In genomic region chr12:18430425-18431048, GRCh38 we compare ENCODE assay signal across 8 cellular contexts.
DNase-seq lines count a peak whose midpoint lies in the region; ATAC-seq, FAIRE-seq and TF ChIP-seq lines count a peak whose summit lies in the region.

No MANE protein-coding gene starts in this region.

- H3K4me3 Mint-ChIP-seq in CD4-positive, alpha-beta memory T cell = no peak overlapping the region

- peak; percentile 37 for TF ChIP-seq CTCF in A549 (IDR thresholded peaks at IDR 0.05)
- TF ChIP-seq CTCF in GM12873 (IDR thresholded peaks at IDR 0.05; ENCODE audit: insufficient read depth, low read depth, low read length, missing control alignments) = peak; percentile 71

- H3K27me3 ChIP-seq in CD4-positive, alpha-beta memory T cell (ENCODE audit: insufficient read depth, low read length) = no peaks in the 10 kb centered on the region

- no peaks in the 10 kb centered on the region for H3K27me3 Mint-ChIP-seq in CD4-positive, alpha-beta memory T cell

- no peak overlapping the region for H3K27ac ChIP-seq in A549
- H3K27ac ChIP-seq in CD4-positive, alpha-beta memory T cell (ENCODE audit: low read depth, low read length) = no peak overlapping the region

- CTCF ChIA-PET in A549 (lab: Yijun Ruan, JAX) = interaction anchor here (1.3 kb wide), 1 partner anchor 755 kb away, joined by 3 read pairs; no protein-coding TSS in a partner anchor
- CTCF ChIA-PET in CD4-positive, alpha-beta memory T cell (lab: Charles Lee; ENCODE audit: partially characterized antibody) = no interaction called here

- H3K9me3 ChIP-seq in A549 = no peaks in the 10 kb centered on the region
- H3K9me3 ChIP-seq in CD4-positive, alpha-beta memory T cell (ENCODE audit: control insufficient read depth in 1 of 2, low read length in 2 of 2) = no peaks in the 10 kb centered on the region

- peak; percentile 20 to 50 for DNase-seq in A549 (ENCODE audit: low read depth in 1 of 2, low spot score in 1 of 2)
- peak; percentile 24 for DNase-seq in HuH-7.5 (ENCODE audit: low spot score)
- DNase-seq in SW 1271 (lab: John Stamatoyannopoulos, UW) = peak; percentile 17 to 22
- DNase-seq in glomerular visceral epithelial cell (ENCODE audit: extremely low spot score) = peak; percentile 48
- DNase-seq in retina = peak; percentile 35
- DNase-seq in CD4-positive, alpha-beta memory T cell = no peak
- DNase-seq in amniotic stem cell (lab: John Stamatoyannopoulos, UW) = no peak

- peak; percentile 55 to 72 for TF ChIP-seq RAD21 in A549 (conservative IDR thresholded peaks at IDR 0.05 in 1 of 2, IDR thresholded peaks at IDR 0.05 in 1 of 2)

- H3K4me1 ChIP-seq in A549 = no peaks in the 10 kb centered on the region
- no peaks in the 10 kb centered on the region for H3K4me1 ChIP-seq in CD4-positive, alpha-beta memory T cell (ENCODE audit: insufficient read depth, low read length)

- intact Hi-C loops in CD4-positive, alpha-beta memory T cell (cut with micrococcal nuclease) = no loop called here

- no peak for TF ChIP-seq POLR2A in A549 (IDR thresholded peaks at IDR 0.05; ENCODE audit: low read length)

- POLR2A ChIA-PET in A549 (lab: Yijun Ruan, JAX) = no interaction called here
- POLR2A ChIA-PET in CD4-positive, alpha-beta memory T cell (lab: Charles Lee; ENCODE audit: partially characterized antibody) = no interaction called here

- no peak overlapping the region for H3K27ac Mint-ChIP-seq in CD4-positive, alpha-beta memory T cell

- 10% methylated on average over 3 of the region's 3 CpGs for WGBS in A549 (ENCODE audit: missing lambda C conversion rate)

- H3K4me3 ChIP-seq in A549 = no peak overlapping the region
- no peak overlapping the region for H3K4me3 ChIP-seq in CD4-positive, alpha-beta memory T cell (ENCODE audit: low read length in 2 of 2)

- no peak overlapping the region for H3K4me2 ChIP-seq in A549

- no peaks in the 10 kb centered on the region for H3K36me3 ChIP-seq in CD4-positive, alpha-beta memory T cell (ENCODE audit: insufficient read depth, low read length)

- peak; percentile 64 to 88; a peak in 5 of 6 replicates for ATAC-seq in A549

- no peak for FAIRE-seq in A549 (lab: Jason Lieb, UNC)

- no peaks in the 10 kb centered on the region for H3K36me3 Mint-ChIP-seq in CD4-positive, alpha-beta memory T cell

- H3K9me3 Mint-ChIP-seq in CD4-positive, alpha-beta memory T cell = peaks cover 0 to 4% (median 0%) of the 10 kb centered on the region in 8 donors

- no peaks in the 10 kb centered on the region for H3K4me1 Mint-ChIP-seq in CD4-positive, alpha-beta memory T cell

- TF ChIP-seq EP300 in A549 (IDR thresholded peaks at IDR 0.05) = no peak

TF ChIP-seq in A549, 52 proteins besides CTCF, POLR2A, EP300 and RAD21:
- TF ChIP-seq HEYL (CRISPR knock-in tag; IDR thresholded peaks at IDR 0.05) (no peak), E2F6 (IDR thresholded peaks at IDR 0.05; ENCODE audit: borderline replicate concordance, low read depth) (no peak)
TF ChIP-seq in A549: peak in this region for 0.

Comparison
In these comparisons a context has a peak if more than half of its experiments do, and no peak if none do; other contexts are left out.
1. DNase-seq: peak in A549 (2 of 2), HuH-7.5 (single experiment), SW 1271 (2 of 2), glomerular visceral epithelial cell (single experiment) and retina (single experiment); none in CD4-positive, alpha-beta memory T cell (0 of 5) and amniotic stem cell (single experiment).